27 cellular contexts compared by ENCODE assay signal in the genomic region with DNA sequence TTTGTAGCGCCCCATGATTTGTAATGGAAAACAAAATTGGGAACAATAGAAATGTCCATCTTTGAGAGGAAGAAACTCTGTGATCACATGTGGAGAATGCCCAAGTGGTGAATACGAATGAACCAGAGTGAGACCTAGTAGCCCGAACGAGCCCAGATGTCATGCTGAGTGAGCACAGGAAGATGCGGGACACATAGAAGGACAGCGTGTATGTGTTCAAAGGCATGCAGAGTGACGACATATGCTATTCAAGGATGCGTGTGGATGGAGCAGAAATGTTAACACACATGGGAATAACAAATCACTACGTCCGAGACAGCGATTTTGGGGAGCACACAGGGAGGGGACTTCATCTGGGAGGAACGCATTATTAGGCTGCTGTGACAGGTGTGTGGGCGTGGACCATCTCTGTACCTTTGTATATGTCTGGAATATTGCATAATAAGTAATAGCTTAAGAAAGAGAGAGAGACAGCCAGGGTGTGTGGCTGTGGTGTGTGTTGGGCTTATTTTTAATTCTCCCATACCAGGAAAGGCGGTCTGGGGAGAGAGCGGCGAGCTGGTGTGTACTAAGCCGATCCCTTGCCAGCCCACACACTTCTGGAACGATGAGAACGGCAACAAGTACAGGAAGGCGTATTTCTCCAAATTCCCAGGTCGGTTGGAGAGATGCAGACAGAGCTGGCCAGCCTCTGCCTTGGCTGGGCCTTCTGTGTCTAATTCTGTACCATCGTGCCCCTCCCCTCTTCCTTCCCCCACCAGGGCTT. TPM values are rescaled to one million over a fixed set of nuclear protein-coding genes. Genes with fewer than 3 reads are reported as not detected.
A peak's percentile ranks its signal among the peaks of the same experiment; 100 is the strongest.
DNase-seq lines count a peak whose midpoint lies in the region; ATAC-seq and TF ChIP-seq lines count a peak whose summit lies in the region.
"Had no signal": no experiment of that assay in that cellular context is flagged by ENCODE, and none has a peak within 500 bp of the region (broad histone marks: within the 10 kb centered on the region; RNA-seq: fewer than 3 reads in every experiment).

No MANE protein-coding gene starts in this region.

- BruUV-seq in Calu3 (replicated peaks; lab: Mats Ljungman, UMichigan) = no TSS peak

- DNase-seq in anterior cingulate cortex (lab: John Stamatoyannopoulos, UW) = peak in 37 of 58 donors; percentile 16 to 87 (median 55)
- peak in 33 of 42 donors; percentile 13 to 74 (median 42) for DNase-seq in head of caudate nucleus
- no peak for DNase-seq in nephron progenitor cell
- DNase-seq in suprapubic skin (ENCODE audit: low spot score in 2 of 2) = no peak
- DNase-seq in naive thymus-derived CD4-positive, alpha-beta T cell = no peak
- DNase-seq in Calu3 = no peak
- no peak for DNase-seq in activated CD8-positive, alpha-beta memory T cell treated with anti-CD3 and anti-CD28 coated beads, Interleukin-2, amount 10 ng/mL, durations not matched to agents 7 days and 5 days
- DNase-seq: activated gamma-delta T cell treated with Interleukin-2 at 50 U/mL for 16 hours; activated naive CD8-positive, alpha-beta T cell treated with anti-CD3 and anti-CD28 coated beads, Interleukin-2, amount 10 ng/mL, durations not matched to agents 7 days and 5 days; activated T-cell treated with anti-CD3 and anti-CD28 coated beads, Interleukin-2, amount 50 U/mL, for 4 hours; BE2C; CD8-positive, alpha-beta memory T cell; DMS 273 treated with DMSO at 0.1 percent for 48 hours; Karpas-422; naive B cell; NCI-H2081; NCI-H226; NCI-H526 treated with DMSO at 0.1 percent for 48 hours; NK-92 treated with Interleukin-12 subunit alpha and Interleukin-12 subunit beta, amount 100 ng/mL, for 24 hours; stimulated activated naive CD8-positive, alpha-beta T cell treated with anti-CD3 and anti-CD28 coated beads, Interleukin-15, Interleukin-2, amounts not matched to agents 100 U/mL and 50 U/mL, for 24 hours; thyroid gland had no signal

- no peak for TF ChIP-seq EP300 in suprapubic skin (IDR thresholded peaks at IDR 0.05)

- CTCF ChIA-PET in naive thymus-derived CD4-positive, alpha-beta T cell (lab: Charles Lee) = interaction anchor here (0.7 kb wide), 1 partner anchor 53 kb away, joined by 3 read pairs; no protein-coding TSS in a partner anchor
- CTCF ChIA-PET in Calu3 (lab: Charles Lee) = no interaction called here
- CTCF ChIA-PET in activated CD8-positive, alpha-beta memory T cell treated with anti-CD3 and anti-CD28 coated beads, Interleukin-2, amount 10 ng/mL, durations not matched to agents 7 days and 5 days (lab: Charles Lee) = no interaction called here

- H3K4me3 Mint-ChIP-seq in nephron progenitor cell = no peak overlapping the region
- no peak overlapping the region for H3K4me3 Mint-ChIP-seq in naive thymus-derived CD4-positive, alpha-beta T cell
- H3K4me3 Mint-ChIP-seq in Calu3 (ENCODE audit: low read depth, unreplicated experiment) = no peak overlapping the region
- no peak overlapping the region for H3K4me3 Mint-ChIP-seq in activated CD8-positive, alpha-beta memory T cell treated with anti-CD3 and anti-CD28 coated beads, Interleukin-2, amount 10 ng/mL, durations not matched to agents 7 days and 5 days
- H3K4me3 Mint-ChIP-seq: activated naive CD8-positive, alpha-beta T cell treated with anti-CD3 and anti-CD28 coated beads, Interleukin-2, amount 10 ng/mL, durations not matched to agents 7 days and 5 days; activated T-cell treated with anti-CD3 and anti-CD28 coated beads, Interleukin-2, amount 50 U/mL, for 4 hours; CD8-positive, alpha-beta memory T cell; T-helper 1 cell treated with Interleukin-12 subunit alpha and Interleukin-12 subunit beta and Interleukin-4 antibody, amounts not matched to agents 30 μg/mL and 1 μg/mL, for 36 hours had no signal

- no peak for ATAC-seq in naive thymus-derived CD4-positive, alpha-beta T cell
- ATAC-seq in GM18511 (IDR thresholded peaks at IDR 0.05; ENCODE audit: unreplicated experiment) = no peak
- no peak for ATAC-seq in activated CD8-positive, alpha-beta memory T cell treated with anti-CD3 and anti-CD28 coated beads, Interleukin-2, amount 10 ng/mL, durations not matched to agents 7 days and 5 days
- ATAC-seq: activated T-cell treated with anti-CD3 and anti-CD28 coated beads, Interleukin-2, amount 50 U/mL, for 4 hours; HCT116; left lobe of liver; stimulated activated naive CD8-positive, alpha-beta T cell treated with anti-CD3 and anti-CD28 coated beads, Interleukin-15, Interleukin-2, amounts not matched to agents 100 U/mL and 50 U/mL, for 24 hours had no signal

- no peaks in the 10 kb centered on the region for H3K9me3 ChIP-seq in suprapubic skin
- no peaks in the 10 kb centered on the region for H3K9me3 ChIP-seq in naive thymus-derived CD4-positive, alpha-beta T cell (ENCODE audit: control insufficient read depth in 2 of 3, low read length in 3 of 3)
- H3K9me3 ChIP-seq: BE2C, SK-N-SH, thyroid gland had no signal

- peaks cover 20% of the 10 kb centered on the region for H3K36me3 ChIP-seq in suprapubic skin
- H3K36me3 ChIP-seq in naive thymus-derived CD4-positive, alpha-beta T cell (ENCODE audit: control insufficient read depth in 2 of 3, insufficient read depth in 3 of 3, low read length in 3 of 3) = peaks cover 0 to 6% (median 0%) of the 10 kb centered on the region in 3 experiments

- H3K27ac Mint-ChIP-seq in nephron progenitor cell (peak overlapping the region; percentile 31), Calu3 (ENCODE audit: unreplicated experiment) (no peak overlapping the region)
- no peak overlapping the region for H3K27ac Mint-ChIP-seq in naive thymus-derived CD4-positive, alpha-beta T cell
- no peak overlapping the region for H3K27ac Mint-ChIP-seq in activated CD8-positive, alpha-beta memory T cell treated with anti-CD3 and anti-CD28 coated beads, Interleukin-2, amount 10 ng/mL, durations not matched to agents 7 days and 5 days
- H3K27ac Mint-ChIP-seq: activated naive CD8-positive, alpha-beta T cell treated with anti-CD3 and anti-CD28 coated beads, Interleukin-2, amount 10 ng/mL, durations not matched to agents 7 days and 5 days; CD8-positive, alpha-beta memory T cell; naive B cell; T-helper 1 cell treated with Interleukin-12 subunit alpha and Interleukin-12 subunit beta and Interleukin-4 antibody, amounts not matched to agents 30 μg/mL and 1 μg/mL, for 36 hours had no signal

- TF ChIP-seq POLR2A in suprapubic skin (IDR thresholded peaks at IDR 0.05) = no peak

- H3K27ac ChIP-seq in suprapubic skin = peak overlapping the region; percentile 64
- no peak overlapping the region for H3K27ac ChIP-seq in naive thymus-derived CD4-positive, alpha-beta T cell (ENCODE audit: low read depth, low read length)
- H3K27ac ChIP-seq: thyroid gland had no signal

- POLR2A ChIA-PET in naive thymus-derived CD4-positive, alpha-beta T cell (lab: Charles Lee) = no interaction called here

- peaks cover 36% of the 10 kb centered on the region for H3K36me3 Mint-ChIP-seq in nephron progenitor cell (ENCODE audit: low read depth)
- peaks cover 0 to 65% (median 15%) of the 10 kb centered on the region in 5 donors for H3K36me3 Mint-ChIP-seq in naive thymus-derived CD4-positive, alpha-beta T cell
- peaks cover 52% of the 10 kb centered on the region for H3K36me3 Mint-ChIP-seq in Calu3 (ENCODE audit: insufficient read depth, unreplicated experiment)
- H3K36me3 Mint-ChIP-seq in activated CD8-positive, alpha-beta memory T cell treated with anti-CD3 and anti-CD28 coated beads, Interleukin-2, amount 10 ng/mL, durations not matched to agents 7 days and 5 days = no peaks in the 10 kb centered on the region

- H3K27me3 Mint-ChIP-seq in nephron progenitor cell (ENCODE audit: low read depth, poor library complexity) (no peaks in the 10 kb centered on the region), Calu3 (ENCODE audit: unreplicated experiment) (no peaks in the 10 kb centered on the region)
- H3K27me3 Mint-ChIP-seq in naive thymus-derived CD4-positive, alpha-beta T cell = no peaks in the 10 kb centered on the region
- no peaks in the 10 kb centered on the region for H3K27me3 Mint-ChIP-seq in activated CD8-positive, alpha-beta memory T cell treated with anti-CD3 and anti-CD28 coated beads, Interleukin-2, amount 10 ng/mL, durations not matched to agents 7 days and 5 days
- H3K27me3 Mint-ChIP-seq: activated naive CD8-positive, alpha-beta T cell treated with anti-CD3 and anti-CD28 coated beads, Interleukin-2, amount 10 ng/mL, durations not matched to agents 7 days and 5 days; CD8-positive, alpha-beta memory T cell; naive B cell had no signal

- no peaks in the 10 kb centered on the region for H3K27me3 ChIP-seq in suprapubic skin
- no peaks in the 10 kb centered on the region for H3K27me3 ChIP-seq in naive thymus-derived CD4-positive, alpha-beta T cell (ENCODE audit: control insufficient read depth in 2 of 2, insufficient read depth in 2 of 2, low read length in 2 of 2)
- H3K27me3 ChIP-seq: BE2C, thyroid gland had no signal

- no peaks in the 10 kb centered on the region for H3K9me3 Mint-ChIP-seq in nephron progenitor cell
- H3K9me3 Mint-ChIP-seq in naive thymus-derived CD4-positive, alpha-beta T cell = no peaks in the 10 kb centered on the region
- H3K9me3 Mint-ChIP-seq in Calu3 (ENCODE audit: low read depth, unreplicated experiment) = no peaks in the 10 kb centered on the region
- no peaks in the 10 kb centered on the region for H3K9me3 Mint-ChIP-seq in activated CD8-positive, alpha-beta memory T cell treated with anti-CD3 and anti-CD28 coated beads, Interleukin-2, amount 10 ng/mL, durations not matched to agents 7 days and 5 days (ENCODE audit: low read depth)
- H3K9me3 Mint-ChIP-seq: activated naive CD8-positive, alpha-beta T cell treated with anti-CD3 and anti-CD28 coated beads, Interleukin-2, amount 10 ng/mL, durations not matched to agents 7 days and 5 days; activated T-cell treated with anti-CD3 and anti-CD28 coated beads, Interleukin-2, amount 50 U/mL, for 4 hours; CD8-positive, alpha-beta memory T cell; naive B cell; T-helper 1 cell treated with Interleukin-12 subunit alpha and Interleukin-12 subunit beta and Interleukin-4 antibody, amounts not matched to agents 30 μg/mL and 1 μg/mL, for 36 hours had no signal

- no peak overlapping the region for H3K4me3 ChIP-seq in suprapubic skin
- no peak overlapping the region for H3K4me3 ChIP-seq in naive thymus-derived CD4-positive, alpha-beta T cell (ENCODE audit: low read length)
- H3K4me3 ChIP-seq: smooth muscle cell, thyroid gland had no signal

- intact Hi-C loops in head of caudate nucleus (cut with DNase I) (no loop called here), Calu3 (cut with micrococcal nuclease; ENCODE audit: unreplicated experiment) (no loop called here)
- intact Hi-C loops in naive thymus-derived CD4-positive, alpha-beta T cell (cut with micrococcal nuclease) = no loop called here

- H3K4me1 ChIP-seq in suprapubic skin = peaks cover 6% of the 10 kb centered on the region
- no peaks in the 10 kb centered on the region for H3K4me1 ChIP-seq in naive thymus-derived CD4-positive, alpha-beta T cell (ENCODE audit: control insufficient read depth in 2 of 2, insufficient read depth in 2 of 2, low read length in 2 of 2)
- H3K4me1 ChIP-seq: BE2C, thyroid gland had no signal

- peaks cover 26% of the 10 kb centered on the region for H3K4me1 Mint-ChIP-seq in nephron progenitor cell
- H3K4me1 Mint-ChIP-seq in naive thymus-derived CD4-positive, alpha-beta T cell = no peaks in the 10 kb centered on the region
- peaks cover 21% of the 10 kb centered on the region for H3K4me1 Mint-ChIP-seq in Calu3 (ENCODE audit: low read depth, unreplicated experiment)
- no peaks in the 10 kb centered on the region for H3K4me1 Mint-ChIP-seq in activated CD8-positive, alpha-beta memory T cell treated with anti-CD3 and anti-CD28 coated beads, Interleukin-2, amount 10 ng/mL, durations not matched to agents 7 days and 5 days
- H3K4me1 Mint-ChIP-seq: activated naive CD8-positive, alpha-beta T cell treated with anti-CD3 and anti-CD28 coated beads, Interleukin-2, amount 10 ng/mL, durations not matched to agents 7 days and 5 days; CD8-positive, alpha-beta memory T cell; naive B cell had no signal

- no peak for TF ChIP-seq CTCF in nephron progenitor cell (IDR thresholded peaks at IDR 0.05)
- no peak for TF ChIP-seq CTCF in suprapubic skin (IDR thresholded peaks at IDR 0.05)
- no peak for TF ChIP-seq CTCF in Calu3 (IDR thresholded peaks at IDR 0.05; ENCODE audit: unreplicated experiment)

- 54% methylated on average over 22 of the region's 22 CpGs for WGBS in suprapubic skin

RNA-seq across cellular contexts. Expression of gene TMEM132B, which starts 57.2 kb away (rescaled TPM):
- total RNA-seq in suprapubic skin (1 to 10 TPM; 1.7 to 5.7 (median 3.6) TPM), Calu3 (2022) (1.8 and 2.1 TPM in 2 replicates)
- total RNA-seq in naive thymus-derived CD4-positive, alpha-beta T cell = not detected
- not detected for polyA plus RNA-seq in naive thymus-derived CD4-positive, alpha-beta T cell
- not detected for total RNA-seq in activated CD8-positive, alpha-beta memory T cell treated with anti-CD3 and anti-CD28 coated beads, Interleukin-2, amount 10 ng/mL, durations not matched to agents 7 days and 5 days
- total RNA-seq: activated naive CD8-positive, alpha-beta T cell treated with anti-CD3 and anti-CD28 coated beads, Interleukin-2, amount 10 ng/mL, durations not matched to agents 7 days and 5 days; CD8-positive, alpha-beta memory T cell; smooth muscle cell had no signal
- polyA plus RNA-seq: CD8-positive, alpha-beta memory T cell had no signal

Comparison
In these comparisons a context has a peak if more than half of its experiments do, and no peak if none do; other contexts are left out.
1. DNase-seq: peak in anterior cingulate cortex (37 of 58) and head of caudate nucleus (33 of 42); none in nephron progenitor cell (single experiment), suprapubic skin (0 of 2), naive thymus-derived CD4-positive, alpha-beta T cell (0 of 9), Calu3 (single experiment) and activated CD8-positive, alpha-beta memory T cell treated with anti-CD3 and anti-CD28 coated beads, Interleukin-2, amount 10 ng/mL, durations not matched to agents 7 days and 5 days (single experiment).